ENCODE assay signal across 1 cellular context in genomic region chr1:12525311-12526181, GRCh38.
TF ChIP-seq lines count a peak whose summit lies in the region.

No MANE protein-coding gene starts in this region.

TF ChIP-seq in HepG2, 621 proteins besides CTCF, POLR2A, EP300 and RAD21 (continued from another document and continues in another):
- TF ChIP-seq, protein P1, sequence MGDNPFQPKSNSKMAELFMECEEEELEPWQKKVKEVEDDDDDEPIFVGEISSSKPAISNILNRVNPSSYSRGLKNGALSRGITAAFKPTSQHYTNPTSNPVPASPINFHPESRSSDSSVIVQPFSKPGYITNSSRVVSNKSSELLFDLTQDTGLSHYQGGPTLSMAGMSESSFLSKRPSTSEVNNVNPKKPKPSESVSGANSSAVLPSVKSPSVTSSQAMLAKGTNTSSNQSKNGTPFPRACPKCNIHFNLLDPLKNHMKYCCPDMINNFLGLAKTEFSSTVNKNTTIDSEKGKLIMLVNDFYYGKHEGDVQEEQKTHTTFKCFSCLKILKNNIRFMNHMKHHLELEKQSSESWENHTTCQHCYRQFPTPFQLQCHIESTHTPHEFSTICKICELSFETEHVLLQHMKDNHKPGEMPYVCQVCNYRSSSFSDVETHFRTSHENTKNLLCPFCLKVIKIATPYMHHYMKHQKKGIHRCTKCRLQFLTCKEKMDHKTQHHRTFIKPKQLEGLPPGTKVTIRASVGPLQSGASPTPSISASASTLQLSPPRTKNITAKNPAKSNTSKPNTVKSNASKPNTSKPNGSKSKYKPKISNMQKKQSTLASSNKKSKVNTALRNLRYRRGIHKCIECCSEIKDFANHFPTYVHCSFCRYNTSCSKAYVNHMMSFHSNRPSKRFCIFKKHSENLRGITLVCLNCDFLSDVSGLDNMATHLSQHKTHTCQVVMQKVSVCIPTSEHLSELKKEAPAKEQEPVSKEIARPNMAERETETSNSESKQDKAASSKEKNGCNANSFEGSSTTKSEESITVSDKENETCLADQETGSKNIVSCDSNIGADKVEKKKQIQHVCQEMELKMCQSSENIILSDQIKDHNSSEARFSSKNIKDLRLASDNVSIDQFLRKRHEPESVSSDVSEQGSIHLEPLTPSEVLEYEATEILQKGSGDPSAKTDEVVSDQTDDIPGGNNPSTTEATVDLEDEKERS (CRISPR knock-in tag; IDR thresholded peaks at IDR 0.05): peak; percentile 83; the same call in 1 of the 2 replicates
- TF ChIP-seq CREB1 (IDR thresholded peaks at IDR 0.05) (no peak), CREB1 (CRISPR knock-in tag; IDR thresholded peaks at IDR 0.05) (peak; percentile 85), ZNF674 (CRISPR knock-in tag; IDR thresholded peaks at IDR 0.05; ENCODE audit: low read depth) (no peak), ZNF556 (CRISPR knock-in tag; IDR thresholded peaks at IDR 0.05; ENCODE audit: borderline replicate concordance) (no peak), YY1 (IDR thresholded peaks at IDR 0.05; ENCODE audit: insufficient read depth, insufficient replicate concordance, low read depth, low read length) (no peak), ZFP1 (CRISPR knock-in tag; IDR thresholded peaks at IDR 0.05) (0 out of 2 replicates have a peak, but pooled peaks have one; percentile 37), MIER2 (CRISPR knock-in tag; IDR thresholded peaks at IDR 0.05) (0 out of 2 replicates have a peak, but pooled peaks have one; percentile 23), FLYWCH1 (CRISPR knock-in tag; IDR thresholded peaks at IDR 0.05) (no peak), CC2D1A (CRISPR knock-in tag; IDR thresholded peaks at IDR 0.05) (no peak), ZNF558 (CRISPR knock-in tag; IDR thresholded peaks at IDR 0.05; ENCODE audit: borderline replicate concordance) (peak; percentile 45; the same call in 1 of the 2 replicates), FOXC1 (CRISPR knock-in tag; IDR thresholded peaks at IDR 0.05; ENCODE audit: borderline replicate concordance) (peak; percentile 24; the same call in 1 of the 2 replicates), MAF1 (CRISPR knock-in tag; IDR thresholded peaks at IDR 0.05; ENCODE audit: borderline replicate concordance) (0 out of 2 replicates have a peak, but pooled peaks have one; percentile 28), POLR2G (IDR thresholded peaks at IDR 0.05; ENCODE audit: low read depth, low read length) (peak; percentile 83), ZSCAN29 (CRISPR knock-in tag; conservative IDR thresholded peaks at IDR 0.05) (no peak), BORCS8-MEF2B (CRISPR knock-in tag; IDR thresholded peaks at IDR 0.05) (peak; percentile 40; the same call in 1 of the 2 replicates), NR3C1 (CRISPR knock-in tag; IDR thresholded peaks at IDR 0.05) (no peak), ZNF547 (CRISPR knock-in tag; IDR thresholded peaks at IDR 0.05) (peak; percentile 58; the same call in 1 of the 2 replicates), ZNF605 (CRISPR knock-in tag; IDR thresholded peaks at IDR 0.05) (peak; percentile 66), MAX (IDR thresholded peaks at IDR 0.05) (peak; percentile 44; the same call in 1 of the 2 replicates), ZKSCAN5 (CRISPR knock-in tag; IDR thresholded peaks at IDR 0.05) (no peak), ZNF446 (CRISPR knock-in tag; IDR thresholded peaks at IDR 0.05) (no peak), XRCC5 (optimal IDR thresholded peaks at IDR 0.05; ENCODE audit: low read length) (no peak), ZNF180 (CRISPR knock-in tag; IDR thresholded peaks at IDR 0.05; ENCODE audit: borderline replicate concordance, low read depth) (no peak), ZSCAN5A (CRISPR knock-in tag; IDR thresholded peaks at IDR 0.05; ENCODE audit: borderline replicate concordance) (no peak), CERS6 (CRISPR knock-in tag; IDR thresholded peaks at IDR 0.05) (no peak), SNAPC2 (CRISPR knock-in tag; IDR thresholded peaks at IDR 0.05) (no peak)
- TF ChIP-seq, protein P2, sequence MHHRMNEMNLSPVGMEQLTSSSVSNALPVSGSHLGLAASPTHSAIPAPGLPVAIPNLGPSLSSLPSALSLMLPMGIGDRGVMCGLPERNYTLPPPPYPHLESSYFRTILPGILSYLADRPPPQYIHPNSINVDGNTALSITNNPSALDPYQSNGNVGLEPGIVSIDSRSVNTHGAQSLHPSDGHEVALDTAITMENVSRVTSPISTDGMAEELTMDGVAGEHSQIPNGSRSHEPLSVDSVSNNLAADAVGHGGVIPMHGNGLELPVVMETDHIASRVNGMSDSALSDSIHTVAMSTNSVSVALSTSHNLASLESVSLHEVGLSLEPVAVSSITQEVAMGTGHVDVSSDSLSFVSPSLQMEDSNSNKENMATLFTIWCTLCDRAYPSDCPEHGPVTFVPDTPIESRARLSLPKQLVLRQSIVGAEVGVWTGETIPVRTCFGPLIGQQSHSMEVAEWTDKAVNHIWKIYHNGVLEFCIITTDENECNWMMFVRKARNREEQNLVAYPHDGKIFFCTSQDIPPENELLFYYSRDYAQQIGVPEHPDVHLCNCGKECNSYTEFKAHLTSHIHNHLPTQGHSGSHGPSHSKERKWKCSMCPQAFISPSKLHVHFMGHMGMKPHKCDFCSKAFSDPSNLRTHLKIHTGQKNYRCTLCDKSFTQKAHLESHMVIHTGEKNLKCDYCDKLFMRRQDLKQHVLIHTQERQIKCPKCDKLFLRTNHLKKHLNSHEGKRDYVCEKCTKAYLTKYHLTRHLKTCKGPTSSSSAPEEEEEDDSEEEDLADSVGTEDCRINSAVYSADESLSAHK (CRISPR knock-in tag; IDR thresholded peaks at IDR 0.05; ENCODE audit: borderline replicate concordance): no peak
- TF ChIP-seq, protein P3, sequence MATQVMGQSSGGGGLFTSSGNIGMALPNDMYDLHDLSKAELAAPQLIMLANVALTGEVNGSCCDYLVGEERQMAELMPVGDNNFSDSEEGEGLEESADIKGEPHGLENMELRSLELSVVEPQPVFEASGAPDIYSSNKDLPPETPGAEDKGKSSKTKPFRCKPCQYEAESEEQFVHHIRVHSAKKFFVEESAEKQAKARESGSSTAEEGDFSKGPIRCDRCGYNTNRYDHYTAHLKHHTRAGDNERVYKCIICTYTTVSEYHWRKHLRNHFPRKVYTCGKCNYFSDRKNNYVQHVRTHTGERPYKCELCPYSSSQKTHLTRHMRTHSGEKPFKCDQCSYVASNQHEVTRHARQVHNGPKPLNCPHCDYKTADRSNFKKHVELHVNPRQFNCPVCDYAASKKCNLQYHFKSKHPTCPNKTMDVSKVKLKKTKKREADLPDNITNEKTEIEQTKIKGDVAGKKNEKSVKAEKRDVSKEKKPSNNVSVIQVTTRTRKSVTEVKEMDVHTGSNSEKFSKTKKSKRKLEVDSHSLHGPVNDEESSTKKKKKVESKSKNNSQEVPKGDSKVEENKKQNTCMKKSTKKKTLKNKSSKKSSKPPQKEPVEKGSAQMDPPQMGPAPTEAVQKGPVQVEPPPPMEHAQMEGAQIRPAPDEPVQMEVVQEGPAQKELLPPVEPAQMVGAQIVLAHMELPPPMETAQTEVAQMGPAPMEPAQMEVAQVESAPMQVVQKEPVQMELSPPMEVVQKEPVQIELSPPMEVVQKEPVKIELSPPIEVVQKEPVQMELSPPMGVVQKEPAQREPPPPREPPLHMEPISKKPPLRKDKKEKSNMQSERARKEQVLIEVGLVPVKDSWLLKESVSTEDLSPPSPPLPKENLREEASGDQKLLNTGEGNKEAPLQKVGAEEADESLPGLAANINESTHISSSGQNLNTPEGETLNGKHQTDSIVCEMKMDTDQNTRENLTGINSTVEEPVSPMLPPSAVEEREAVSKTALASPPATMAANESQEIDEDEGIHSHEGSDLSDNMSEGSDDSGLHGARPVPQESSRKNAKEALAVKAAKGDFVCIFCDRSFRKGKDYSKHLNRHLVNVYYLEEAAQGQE (IDR thresholded peaks at IDR 0.05; ENCODE audit: borderline replicate concordance in 1 of 2, low read depth in 1 of 2, low read length in 2 of 2): peak in 1 of 2 experiments; percentile 58; a peak in 1 of 4 replicates
- TF ChIP-seq, protein P4, sequence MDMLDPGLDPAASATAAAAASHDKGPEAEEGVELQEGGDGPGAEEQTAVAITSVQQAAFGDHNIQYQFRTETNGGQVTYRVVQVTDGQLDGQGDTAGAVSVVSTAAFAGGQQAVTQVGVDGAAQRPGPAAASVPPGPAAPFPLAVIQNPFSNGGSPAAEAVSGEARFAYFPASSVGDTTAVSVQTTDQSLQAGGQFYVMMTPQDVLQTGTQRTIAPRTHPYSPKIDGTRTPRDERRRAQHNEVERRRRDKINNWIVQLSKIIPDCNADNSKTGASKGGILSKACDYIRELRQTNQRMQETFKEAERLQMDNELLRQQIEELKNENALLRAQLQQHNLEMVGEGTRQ (IDR thresholded peaks at IDR 0.05; ENCODE audit: low read depth, low read length): peak; percentile 55; the same call in 1 of the 2 replicates
- TF ChIP-seq, protein P4 (CRISPR knock-in tag; IDR thresholded peaks at IDR 0.05; ENCODE audit: borderline replicate concordance): peak; percentile 71; the same call in 1 of the 2 replicates
- TF ChIP-seq, protein P5, sequence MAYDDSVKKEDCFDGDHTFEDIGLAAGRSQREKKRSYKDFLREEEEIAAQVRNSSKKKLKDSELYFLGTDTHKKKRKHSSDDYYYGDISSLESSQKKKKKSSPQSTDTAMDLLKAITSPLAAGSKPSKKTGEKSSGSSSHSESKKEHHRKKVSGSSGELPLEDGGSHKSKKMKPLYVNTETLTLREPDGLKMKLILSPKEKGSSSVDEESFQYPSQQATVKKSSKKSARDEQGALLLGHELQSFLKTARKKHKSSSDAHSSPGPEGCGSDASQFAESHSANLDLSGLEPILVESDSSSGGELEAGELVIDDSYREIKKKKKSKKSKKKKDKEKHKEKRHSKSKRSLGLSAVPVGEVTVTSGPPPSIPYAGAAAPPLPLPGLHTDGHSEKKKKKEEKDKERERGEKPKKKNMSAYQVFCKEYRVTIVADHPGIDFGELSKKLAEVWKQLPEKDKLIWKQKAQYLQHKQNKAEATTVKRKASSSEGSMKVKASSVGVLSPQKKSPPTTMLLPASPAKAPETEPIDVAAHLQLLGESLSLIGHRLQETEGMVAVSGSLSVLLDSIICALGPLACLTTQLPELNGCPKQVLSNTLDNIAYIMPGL (CRISPR knock-in tag; IDR thresholded peaks at IDR 0.05; ENCODE audit: borderline replicate concordance in 1 of 2, low read depth in 1 of 2): no peak
- TF ChIP-seq, protein P6, sequence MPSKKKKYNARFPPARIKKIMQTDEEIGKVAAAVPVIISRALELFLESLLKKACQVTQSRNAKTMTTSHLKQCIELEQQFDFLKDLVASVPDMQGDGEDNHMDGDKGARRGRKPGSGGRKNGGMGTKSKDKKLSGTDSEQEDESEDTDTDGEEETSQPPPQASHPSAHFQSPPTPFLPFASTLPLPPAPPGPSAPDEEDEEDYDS (CRISPR knock-in tag; IDR thresholded peaks at IDR 0.05): peak; percentile 80
- TF ChIP-seq, protein P7, sequence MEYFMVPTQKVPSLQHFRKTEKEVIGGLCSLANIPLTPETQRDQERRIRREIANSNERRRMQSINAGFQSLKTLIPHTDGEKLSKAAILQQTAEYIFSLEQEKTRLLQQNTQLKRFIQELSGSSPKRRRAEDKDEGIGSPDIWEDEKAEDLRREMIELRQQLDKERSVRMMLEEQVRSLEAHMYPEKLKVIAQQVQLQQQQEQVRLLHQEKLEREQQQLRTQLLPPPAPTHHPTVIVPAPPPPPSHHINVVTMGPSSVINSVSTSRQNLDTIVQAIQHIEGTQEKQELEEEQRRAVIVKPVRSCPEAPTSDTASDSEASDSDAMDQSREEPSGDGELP (IDR thresholded peaks at IDR 0.05; ENCODE audit: borderline replicate concordance, low read depth): peak; percentile 88
- TF ChIP-seq, protein P8, sequence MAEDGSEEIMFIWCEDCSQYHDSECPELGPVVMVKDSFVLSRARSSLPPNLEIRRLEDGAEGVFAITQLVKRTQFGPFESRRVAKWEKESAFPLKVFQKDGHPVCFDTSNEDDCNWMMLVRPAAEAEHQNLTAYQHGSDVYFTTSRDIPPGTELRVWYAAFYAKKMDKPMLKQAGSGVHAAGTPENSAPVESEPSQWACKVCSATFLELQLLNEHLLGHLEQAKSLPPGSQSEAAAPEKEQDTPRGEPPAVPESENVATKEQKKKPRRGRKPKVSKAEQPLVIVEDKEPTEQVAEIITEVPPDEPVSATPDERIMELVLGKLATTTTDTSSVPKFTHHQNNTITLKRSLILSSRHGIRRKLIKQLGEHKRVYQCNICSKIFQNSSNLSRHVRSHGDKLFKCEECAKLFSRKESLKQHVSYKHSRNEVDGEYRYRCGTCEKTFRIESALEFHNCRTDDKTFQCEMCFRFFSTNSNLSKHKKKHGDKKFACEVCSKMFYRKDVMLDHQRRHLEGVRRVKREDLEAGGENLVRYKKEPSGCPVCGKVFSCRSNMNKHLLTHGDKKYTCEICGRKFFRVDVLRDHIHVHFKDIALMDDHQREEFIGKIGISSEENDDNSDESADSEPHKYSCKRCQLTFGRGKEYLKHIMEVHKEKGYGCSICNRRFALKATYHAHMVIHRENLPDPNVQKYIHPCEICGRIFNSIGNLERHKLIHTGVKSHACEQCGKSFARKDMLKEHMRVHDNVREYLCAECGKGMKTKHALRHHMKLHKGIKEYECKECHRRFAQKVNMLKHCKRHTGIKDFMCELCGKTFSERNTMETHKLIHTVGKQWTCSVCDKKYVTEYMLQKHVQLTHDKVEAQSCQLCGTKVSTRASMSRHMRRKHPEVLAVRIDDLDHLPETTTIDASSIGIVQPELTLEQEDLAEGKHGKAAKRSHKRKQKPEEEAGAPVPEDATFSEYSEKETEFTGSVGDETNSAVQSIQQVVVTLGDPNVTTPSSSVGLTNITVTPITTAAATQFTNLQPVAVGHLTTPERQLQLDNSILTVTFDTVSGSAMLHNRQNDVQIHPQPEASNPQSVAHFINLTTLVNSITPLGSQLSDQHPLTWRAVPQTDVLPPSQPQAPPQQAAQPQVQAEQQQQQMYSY (CRISPR knock-in tag; IDR thresholded peaks at IDR 0.05): no peak
